In genomic region chr3:115512565-115513410, GRCh38 we compare ENCODE assay signal across 8 cellular contexts.
DNase-seq lines count a peak whose midpoint lies in the region; ATAC-seq and TF ChIP-seq lines count a peak whose summit lies in the region.

No MANE protein-coding gene starts in this region.

- H3K9me3 ChIP-seq in adipocyte (ENCODE audit: control insufficient read depth, low read length) (no peaks in the 10 kb centered on the region), left ventricle myocardium inferior (replicated peaks) (peaks cover 4% of the 10 kb centered on the region), trophoblast cell (ENCODE audit: insufficient read depth, low read depth, low read length) (no peaks in the 10 kb centered on the region)

- intact Hi-C loops in left ventricle myocardium inferior (cut with micrococcal nuclease): no loop called here

- WGBS in trophoblast cell (ENCODE audit: extremely low coverage, insufficient coverage, insufficient read length): no CpG with 5 or more reads among the region's 26 CpGs

- H3K9ac ChIP-seq in adipocyte (ENCODE audit: low read length) (peak overlapping the region; percentile 68), trophoblast cell (ENCODE audit: low read length) (no peak overlapping the region)

- no peak overlapping the region for H3K14ac ChIP-seq in trophoblast cell (ENCODE audit: low read length)

- peak; percentile 59 for ATAC-seq in GM21717 (IDR thresholded peaks at IDR 0.05; ENCODE audit: unreplicated experiment)
- no peak for ATAC-seq in HG03175 (IDR thresholded peaks at IDR 0.05; ENCODE audit: unreplicated experiment)
- no peak for ATAC-seq in GM19455 (IDR thresholded peaks at IDR 0.05; ENCODE audit: unreplicated experiment)

- no peak overlapping the region for H4K91ac ChIP-seq in trophoblast cell (ENCODE audit: low read depth, low read length)

- H3K4me2 ChIP-seq in trophoblast cell (ENCODE audit: low read length): peak overlapping the region; percentile 93

- no peak for TF ChIP-seq CTCF in AG10803 (conservative IDR thresholded peaks at IDR 0.05; ENCODE audit: low read length)
- TF ChIP-seq CTCF in left ventricle myocardium inferior (IDR thresholded peaks at IDR 0.05; ENCODE audit: borderline replicate concordance): no peak

- H2AK5ac ChIP-seq in trophoblast cell (ENCODE audit: low read length): no peak overlapping the region

- H3K27ac ChIP-seq in left ventricle myocardium inferior (replicated peaks): peak overlapping the region; percentile 51
- no peak overlapping the region for H3K27ac ChIP-seq in trophoblast cell (ENCODE audit: low read depth, low read length)

- H3K4ac ChIP-seq in trophoblast cell (ENCODE audit: low read depth, low read length): no peak overlapping the region

- no peak overlapping the region for H3K18ac ChIP-seq in trophoblast cell (ENCODE audit: low read length)

- H2AFZ ChIP-seq in trophoblast cell (ENCODE audit: insufficient read depth, low read length, poor library complexity): peak overlapping the region; percentile 66

- H4K12ac ChIP-seq in trophoblast cell (ENCODE audit: low read depth, low read length): no peak overlapping the region

- DNase-seq in AG10803 (ENCODE audit: low read depth) (peak; percentile 16), NCI-H510A treated with DMSO at 0.1 percent for 48 hours (lab: John Stamatoyannopoulos, UW) (peak; percentile 20), adipocyte (ENCODE audit: low read depth) (peak; percentile 56), left ventricle myocardium inferior (peak; percentile 17), trophoblast cell (no peak)

- H3K4me1 ChIP-seq in adipocyte (ENCODE audit: control insufficient read depth, insufficient read depth, low read length) (peaks cover 13% of the 10 kb centered on the region), left ventricle myocardium inferior (peaks cover 27% of the 10 kb centered on the region), trophoblast cell (ENCODE audit: control insufficient read depth in 1 of 2, insufficient read depth in 2 of 2, low read length in 2 of 2) (peaks cover 5 to 6% of the 10 kb centered on the region in 2 experiments)

- H4K8ac ChIP-seq in trophoblast cell (ENCODE audit: low read depth, low read length): peak overlapping the region; percentile 20

- H3K4me3 ChIP-seq in AG10803 (ENCODE audit: low read length): peak overlapping the region; percentile 58
- H3K4me3 ChIP-seq in adipocyte (ENCODE audit: low read length): peak overlapping the region; percentile 79
- H3K4me3 ChIP-seq in left ventricle myocardium inferior: peak overlapping the region; percentile 67
- H3K4me3 ChIP-seq in trophoblast cell (ENCODE audit: low read depth, low read length): peak overlapping the region; percentile 61

- H3K79me2 ChIP-seq in trophoblast cell (ENCODE audit: control insufficient read depth, insufficient read depth, low read length, poor library complexity): no peaks in the 10 kb centered on the region

- peak overlapping the region; percentile 41 for H2BK120ac ChIP-seq in trophoblast cell (ENCODE audit: insufficient read depth, low read length, poor library complexity)

- no peak overlapping the region for H3K23ac ChIP-seq in trophoblast cell (ENCODE audit: low read length)

- H3K27me3 ChIP-seq in adipocyte (replicated peaks; ENCODE audit: control insufficient read depth, insufficient read depth, low read length) (no peaks in the 10 kb centered on the region), left ventricle myocardium inferior (ENCODE audit: low read depth) (no peaks in the 10 kb centered on the region), trophoblast cell (ENCODE audit: insufficient read depth, low read length) (no peaks in the 10 kb centered on the region)

- no peaks in the 10 kb centered on the region for H3K36me3 ChIP-seq in adipocyte (ENCODE audit: control insufficient read depth, insufficient read depth, low read length, severe bottlenecking)
- H3K36me3 ChIP-seq in left ventricle myocardium inferior: no peaks in the 10 kb centered on the region
- no peaks in the 10 kb centered on the region for H3K36me3 ChIP-seq in trophoblast cell (ENCODE audit: control insufficient read depth in 1 of 2, insufficient read depth in 2 of 2, low read length in 2 of 2)

- H2BK5ac ChIP-seq in trophoblast cell (ENCODE audit: low read depth, low read length, poor library complexity): peak overlapping the region; percentile 12

- peaks cover 9% of the 10 kb centered on the region for H3K79me1 ChIP-seq in trophoblast cell (ENCODE audit: low read length)

- no peak overlapping the region for H2BK12ac ChIP-seq in trophoblast cell (ENCODE audit: low read length)

Comparison
In these comparisons a context has a peak if more than half of its experiments do, and no peak if none do; other contexts are left out.
1. DNase-seq: peak in AG10803 (single experiment), NCI-H510A treated with DMSO at 0.1 percent for 48 hours (single experiment), adipocyte (single experiment) and left ventricle myocardium inferior (single experiment); none in trophoblast cell (0 of 2).
2. Peak in every context shown above with its lines, with median percentiles within 50 percentile points of each other: H3K4me3 ChIP-seq.